In the genomic region with DNA sequence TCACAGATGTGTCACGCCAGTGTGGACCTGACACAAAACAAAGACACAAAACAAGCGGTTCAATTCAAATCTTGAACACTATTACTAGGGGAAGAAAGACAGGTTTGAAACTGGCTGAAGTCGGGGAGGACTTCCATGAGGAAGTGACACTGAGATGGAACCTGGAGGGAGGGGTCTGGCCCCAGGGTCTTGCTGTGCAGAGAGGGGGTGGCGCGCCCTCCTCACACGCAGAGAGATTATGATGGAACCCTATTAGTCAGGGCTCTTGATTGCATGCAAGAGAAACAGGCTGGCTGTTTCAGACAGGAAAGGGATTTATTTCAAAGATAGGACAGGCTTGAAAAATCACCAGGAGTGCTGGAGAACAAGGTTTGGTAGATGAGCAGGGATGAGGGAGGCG, we compare ENCODE assay signal across 12 cellular contexts.
"Had no signal": no experiment of that assay in that cellular context is flagged by ENCODE, and none has a peak within 500 bp of the region (broad histone marks: within the 10 kb centered on the region; RNA-seq: fewer than 3 reads in every experiment).

No MANE protein-coding gene starts in this region.

- H3K27me3 Mint-ChIP-seq: stimulated activated naive CD8-positive, alpha-beta T cell treated with anti-CD3 and anti-CD28 coated beads, Interleukin-15, Interleukin-2, amounts not matched to agents 100 ng/mL and 50 ng/mL, for 24 hours had no signal

- DNase-seq: activated CD4-positive, alpha-beta T cell treated with anti-CD3 and anti-CD28 coated beads, Interleukin-2, amount 50 U/mL, for 4 hours; activated naive CD4-positive, alpha-beta T cell treated with anti-CD3 and anti-CD28 coated beads, Interleukin-2, amount 10 ng/mL, durations not matched to agents 7 days and 5 days; foreskin keratinocyte; nephron progenitor cell; ovary; stimulated activated CD4-positive, alpha-beta T cell treated with anti-CD3 and anti-CD28 coated beads, Interleukin-4, amount 100 ng/mL, for 1 hour; stimulated activated CD8-positive, alpha-beta memory T cell treated with anti-CD3 and anti-CD28 coated beads, Interleukin-4, amount 100 ng/mL, for 48 hours; T-helper 2 cell; testis had no signal

- H3K36me3 ChIP-seq: cardiac muscle cell, ovary, vagina had no signal

- ATAC-seq: foreskin keratinocyte had no signal

- H3K27ac ChIP-seq: cardiac muscle cell, foreskin keratinocyte, ovary, testis, vagina had no signal

- H3K4me3 Mint-ChIP-seq: activated naive CD4-positive, alpha-beta T cell treated with anti-CD3 and anti-CD28 coated beads, Interleukin-2, amount 10 ng/mL, durations not matched to agents 7 days and 5 days; nephron progenitor cell; stimulated activated naive CD8-positive, alpha-beta T cell treated with anti-CD3 and anti-CD28 coated beads, Interleukin-15, Interleukin-2, amounts not matched to agents 100 ng/mL and 50 ng/mL, for 24 hours had no signal

- H3K4me1 ChIP-seq: foreskin keratinocyte, testis, vagina had no signal

- H3K27me3 ChIP-seq: cardiac muscle cell, foreskin keratinocyte, ovary, testis, vagina had no signal

- H3K36me3 Mint-ChIP-seq: activated naive CD4-positive, alpha-beta T cell treated with anti-CD3 and anti-CD28 coated beads, Interleukin-2, amount 10 ng/mL, durations not matched to agents 7 days and 5 days had no signal

- H3K9me3 ChIP-seq: ovary, testis, vagina had no signal

- H3K9me3 Mint-ChIP-seq: activated naive CD4-positive, alpha-beta T cell treated with anti-CD3 and anti-CD28 coated beads, Interleukin-2, amount 10 ng/mL, durations not matched to agents 7 days and 5 days; nephron progenitor cell; stimulated activated naive CD8-positive, alpha-beta T cell treated with anti-CD3 and anti-CD28 coated beads, Interleukin-15, Interleukin-2, amounts not matched to agents 100 ng/mL and 50 ng/mL, for 24 hours had no signal

- H3K4me3 ChIP-seq: cardiac muscle cell, ovary, testis, vagina had no signal

- H3K27ac Mint-ChIP-seq: activated naive CD4-positive, alpha-beta T cell treated with anti-CD3 and anti-CD28 coated beads, Interleukin-2, amount 10 ng/mL, durations not matched to agents 7 days and 5 days; nephron progenitor cell; stimulated activated naive CD8-positive, alpha-beta T cell treated with anti-CD3 and anti-CD28 coated beads, Interleukin-15, Interleukin-2, amounts not matched to agents 100 ng/mL and 50 ng/mL, for 24 hours had no signal
